In the genomic region with DNA sequence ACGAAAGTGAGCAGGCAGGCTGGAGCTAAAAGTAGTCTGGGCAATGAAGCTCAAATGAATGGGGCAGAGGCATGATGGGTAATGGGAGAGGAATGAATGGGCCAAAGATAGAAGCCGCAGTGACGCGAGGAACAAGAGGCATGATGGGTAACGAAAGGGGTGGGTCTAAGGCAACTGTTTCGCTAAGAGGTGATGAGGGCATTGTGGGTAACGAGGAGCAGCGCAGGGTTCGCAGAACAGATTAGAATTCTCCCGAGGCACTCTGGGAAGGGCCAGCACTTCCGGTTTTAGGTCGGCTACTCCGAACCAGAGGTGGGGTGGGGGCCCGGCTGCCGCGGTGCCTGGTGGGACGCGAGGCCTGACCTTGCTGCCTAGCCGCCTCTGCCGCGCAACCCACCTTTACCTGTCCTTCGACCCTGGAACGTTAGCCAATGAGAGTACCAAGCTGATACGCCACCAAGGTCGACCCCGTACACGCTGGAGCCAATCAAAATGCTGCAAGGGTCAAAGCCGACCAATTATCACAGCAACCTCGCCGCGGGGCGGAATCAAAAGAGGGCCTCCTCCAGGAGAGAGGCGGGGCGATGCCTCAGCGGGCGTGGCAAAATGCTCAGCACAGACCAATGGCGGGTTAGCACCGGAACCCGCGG, we compare ENCODE assay signal across 1 cellular context.
TF ChIP-seq lines count a peak whose summit lies in the region.

No MANE protein-coding gene starts in this region.

TF ChIP-seq in GM12878, 131 proteins besides CTCF, POLR2A, EP300 and RAD21 (continued from another document and continues in another):
- no peak for TF ChIP-seq ZNF384 (IDR thresholded peaks at IDR 0.05; ENCODE audit: borderline replicate concordance, low read depth, low read length)
- peak; percentile 13 for TF ChIP-seq SIX5 (IDR thresholded peaks at IDR 0.05; ENCODE audit: low read depth, low read length, severe bottlenecking)
- no peak for TF ChIP-seq SMARCA5 (IDR thresholded peaks at IDR 0.05)
- no peak for TF ChIP-seq POLR2AphosphoS2 (IDR thresholded peaks at IDR 0.05; ENCODE audit: low read depth, low read length)
- peak; percentile 86 for TF ChIP-seq TAF1 (IDR thresholded peaks at IDR 0.05; ENCODE audit: borderline replicate concordance, low read depth, low read length)
- TF ChIP-seq, protein P1, sequence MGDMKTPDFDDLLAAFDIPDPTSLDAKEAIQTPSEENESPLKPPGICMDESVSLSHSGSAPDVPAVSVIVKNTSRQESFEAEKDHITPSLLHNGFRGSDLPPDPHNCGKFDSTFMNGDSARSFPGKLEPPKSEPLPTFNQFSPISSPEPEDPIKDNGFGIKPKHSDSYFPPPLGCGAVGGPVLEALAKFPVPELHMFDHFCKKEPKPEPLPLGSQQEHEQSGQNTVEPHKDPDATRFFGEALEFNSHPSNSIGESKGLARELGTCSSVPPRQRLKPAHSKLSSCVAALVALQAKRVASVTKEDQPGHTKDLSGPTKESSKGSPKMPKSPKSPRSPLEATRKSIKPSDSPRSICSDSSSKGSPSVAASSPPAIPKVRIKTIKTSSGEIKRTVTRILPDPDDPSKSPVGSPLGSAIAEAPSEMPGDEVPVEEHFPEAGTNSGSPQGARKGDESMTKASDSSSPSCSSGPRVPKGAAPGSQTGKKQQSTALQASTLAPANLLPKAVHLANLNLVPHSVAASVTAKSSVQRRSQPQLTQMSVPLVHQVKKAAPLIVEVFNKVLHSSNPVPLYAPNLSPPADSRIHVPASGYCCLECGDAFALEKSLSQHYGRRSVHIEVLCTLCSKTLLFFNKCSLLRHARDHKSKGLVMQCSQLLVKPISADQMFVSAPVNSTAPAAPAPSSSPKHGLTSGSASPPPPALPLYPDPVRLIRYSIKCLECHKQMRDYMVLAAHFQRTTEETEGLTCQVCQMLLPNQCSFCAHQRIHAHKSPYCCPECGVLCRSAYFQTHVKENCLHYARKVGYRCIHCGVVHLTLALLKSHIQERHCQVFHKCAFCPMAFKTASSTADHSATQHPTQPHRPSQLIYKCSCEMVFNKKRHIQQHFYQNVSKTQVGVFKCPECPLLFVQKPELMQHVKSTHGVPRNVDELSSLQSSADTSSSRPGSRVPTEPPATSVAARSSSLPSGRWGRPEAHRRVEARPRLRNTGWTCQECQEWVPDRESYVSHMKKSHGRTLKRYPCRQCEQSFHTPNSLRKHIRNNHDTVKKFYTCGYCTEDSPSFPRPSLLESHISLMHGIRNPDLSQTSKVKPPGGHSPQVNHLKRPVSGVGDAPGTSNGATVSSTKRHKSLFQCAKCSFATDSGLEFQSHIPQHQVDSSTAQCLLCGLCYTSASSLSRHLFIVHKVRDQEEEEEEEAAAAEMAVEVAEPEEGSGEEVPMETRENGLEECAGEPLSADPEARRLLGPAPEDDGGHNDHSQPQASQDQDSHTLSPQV (IDR thresholded peaks at IDR 0.05), result no peak
- TF ChIP-seq CEBPB (IDR thresholded peaks at IDR 0.05; ENCODE audit: borderline replicate concordance in 1 of 2, low read depth in 2 of 2, low read length in 2 of 2), result no peak
- TF ChIP-seq STAT3 (IDR thresholded peaks at IDR 0.05; ENCODE audit: low read depth, low read length), result no peak
- TF ChIP-seq ZNF622 (IDR thresholded peaks at IDR 0.05), result peak; percentile 68
- TF ChIP-seq KAT2A (conservative IDR thresholded peaks at IDR 0.05; ENCODE audit: control insufficient read depth, low read depth, low read length), result no peak
- no peak for TF ChIP-seq ZNF24 (IDR thresholded peaks at IDR 0.05)
- TF ChIP-seq BCL11A (IDR thresholded peaks at IDR 0.05; ENCODE audit: low read depth, low read length), result no peak
- peak; percentile 97 for TF ChIP-seq SIN3A (IDR thresholded peaks at IDR 0.05; ENCODE audit: low read depth, low read length)
- TF ChIP-seq HDAC6 (IDR thresholded peaks at IDR 0.05; ENCODE audit: unreplicated experiment), result no peak
- TF ChIP-seq CBFB (IDR thresholded peaks at IDR 0.05; ENCODE audit: low read depth), result peak; percentile 66
- TF ChIP-seq SUZ12 (IDR thresholded peaks at IDR 0.05; ENCODE audit: unreplicated experiment), result no peak
- TF ChIP-seq, protein P2, sequence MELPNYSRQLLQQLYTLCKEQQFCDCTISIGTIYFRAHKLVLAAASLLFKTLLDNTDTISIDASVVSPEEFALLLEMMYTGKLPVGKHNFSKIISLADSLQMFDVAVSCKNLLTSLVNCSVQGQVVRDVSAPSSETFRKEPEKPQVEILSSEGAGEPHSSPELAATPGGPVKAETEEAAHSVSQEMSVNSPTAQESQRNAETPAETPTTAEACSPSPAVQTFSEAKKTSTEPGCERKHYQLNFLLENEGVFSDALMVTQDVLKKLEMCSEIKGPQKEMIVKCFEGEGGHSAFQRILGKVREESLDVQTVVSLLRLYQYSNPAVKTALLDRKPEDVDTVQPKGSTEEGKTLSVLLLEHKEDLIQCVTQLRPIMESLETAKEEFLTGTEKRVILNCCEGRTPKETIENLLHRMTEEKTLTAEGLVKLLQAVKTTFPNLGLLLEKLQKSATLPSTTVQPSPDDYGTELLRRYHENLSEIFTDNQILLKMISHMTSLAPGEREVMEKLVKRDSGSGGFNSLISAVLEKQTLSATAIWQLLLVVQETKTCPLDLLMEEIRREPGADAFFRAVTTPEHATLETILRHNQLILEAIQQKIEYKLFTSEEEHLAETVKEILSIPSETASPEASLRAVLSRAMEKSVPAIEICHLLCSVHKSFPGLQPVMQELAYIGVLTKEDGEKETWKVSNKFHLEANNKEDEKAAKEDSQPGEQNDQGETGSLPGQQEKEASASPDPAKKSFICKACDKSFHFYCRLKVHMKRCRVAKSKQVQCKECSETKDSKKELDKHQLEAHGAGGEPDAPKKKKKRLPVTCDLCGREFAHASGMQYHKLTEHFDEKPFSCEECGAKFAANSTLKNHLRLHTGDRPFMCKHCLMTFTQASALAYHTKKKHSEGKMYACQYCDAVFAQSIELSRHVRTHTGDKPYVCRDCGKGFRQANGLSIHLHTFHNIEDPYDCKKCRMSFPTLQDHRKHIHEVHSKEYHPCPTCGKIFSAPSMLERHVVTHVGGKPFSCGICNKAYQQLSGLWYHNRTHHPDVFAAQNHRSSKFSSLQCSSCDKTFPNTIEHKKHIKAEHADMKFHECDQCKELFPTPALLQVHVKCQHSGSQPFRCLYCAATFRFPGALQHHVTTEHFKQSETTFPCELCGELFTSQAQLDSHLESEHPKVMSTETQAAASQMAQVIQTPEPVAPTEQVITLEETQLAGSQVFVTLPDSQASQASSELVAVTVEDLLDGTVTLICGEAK (IDR thresholded peaks at IDR 0.05; ENCODE audit: borderline replicate concordance), result peak; percentile 60; the same call in 1 of the 2 replicates
- peak; percentile 86 for TF ChIP-seq MEF2B (IDR thresholded peaks at IDR 0.05; ENCODE audit: partially characterized antibody, poor library complexity, severe bottlenecking)
- TF ChIP-seq TBL1XR1 (IDR thresholded peaks at IDR 0.05; ENCODE audit: low read depth, low read length), result no peak
- TF ChIP-seq JUNB (IDR thresholded peaks at IDR 0.05), result no peak; the same call in 1 of the 2 replicates
- 0 out of 2 replicates have a peak, but pooled peaks have one; percentile 48 for TF ChIP-seq IRF4 (IDR thresholded peaks at IDR 0.05; ENCODE audit: low read depth, low read length)
- TF ChIP-seq, protein P3, sequence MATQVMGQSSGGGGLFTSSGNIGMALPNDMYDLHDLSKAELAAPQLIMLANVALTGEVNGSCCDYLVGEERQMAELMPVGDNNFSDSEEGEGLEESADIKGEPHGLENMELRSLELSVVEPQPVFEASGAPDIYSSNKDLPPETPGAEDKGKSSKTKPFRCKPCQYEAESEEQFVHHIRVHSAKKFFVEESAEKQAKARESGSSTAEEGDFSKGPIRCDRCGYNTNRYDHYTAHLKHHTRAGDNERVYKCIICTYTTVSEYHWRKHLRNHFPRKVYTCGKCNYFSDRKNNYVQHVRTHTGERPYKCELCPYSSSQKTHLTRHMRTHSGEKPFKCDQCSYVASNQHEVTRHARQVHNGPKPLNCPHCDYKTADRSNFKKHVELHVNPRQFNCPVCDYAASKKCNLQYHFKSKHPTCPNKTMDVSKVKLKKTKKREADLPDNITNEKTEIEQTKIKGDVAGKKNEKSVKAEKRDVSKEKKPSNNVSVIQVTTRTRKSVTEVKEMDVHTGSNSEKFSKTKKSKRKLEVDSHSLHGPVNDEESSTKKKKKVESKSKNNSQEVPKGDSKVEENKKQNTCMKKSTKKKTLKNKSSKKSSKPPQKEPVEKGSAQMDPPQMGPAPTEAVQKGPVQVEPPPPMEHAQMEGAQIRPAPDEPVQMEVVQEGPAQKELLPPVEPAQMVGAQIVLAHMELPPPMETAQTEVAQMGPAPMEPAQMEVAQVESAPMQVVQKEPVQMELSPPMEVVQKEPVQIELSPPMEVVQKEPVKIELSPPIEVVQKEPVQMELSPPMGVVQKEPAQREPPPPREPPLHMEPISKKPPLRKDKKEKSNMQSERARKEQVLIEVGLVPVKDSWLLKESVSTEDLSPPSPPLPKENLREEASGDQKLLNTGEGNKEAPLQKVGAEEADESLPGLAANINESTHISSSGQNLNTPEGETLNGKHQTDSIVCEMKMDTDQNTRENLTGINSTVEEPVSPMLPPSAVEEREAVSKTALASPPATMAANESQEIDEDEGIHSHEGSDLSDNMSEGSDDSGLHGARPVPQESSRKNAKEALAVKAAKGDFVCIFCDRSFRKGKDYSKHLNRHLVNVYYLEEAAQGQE (IDR thresholded peaks at IDR 0.05; ENCODE audit: low read depth, low read length), result no peak
- TF ChIP-seq, protein P4, sequence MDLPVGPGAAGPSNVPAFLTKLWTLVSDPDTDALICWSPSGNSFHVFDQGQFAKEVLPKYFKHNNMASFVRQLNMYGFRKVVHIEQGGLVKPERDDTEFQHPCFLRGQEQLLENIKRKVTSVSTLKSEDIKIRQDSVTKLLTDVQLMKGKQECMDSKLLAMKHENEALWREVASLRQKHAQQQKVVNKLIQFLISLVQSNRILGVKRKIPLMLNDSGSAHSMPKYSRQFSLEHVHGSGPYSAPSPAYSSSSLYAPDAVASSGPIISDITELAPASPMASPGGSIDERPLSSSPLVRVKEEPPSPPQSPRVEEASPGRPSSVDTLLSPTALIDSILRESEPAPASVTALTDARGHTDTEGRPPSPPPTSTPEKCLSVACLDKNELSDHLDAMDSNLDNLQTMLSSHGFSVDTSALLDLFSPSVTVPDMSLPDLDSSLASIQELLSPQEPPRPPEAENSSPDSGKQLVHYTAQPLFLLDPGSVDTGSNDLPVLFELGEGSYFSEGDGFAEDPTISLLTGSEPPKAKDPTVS (IDR thresholded peaks at IDR 0.05; ENCODE audit: low read depth, low read length), result no peak
- TF ChIP-seq, protein P5, sequence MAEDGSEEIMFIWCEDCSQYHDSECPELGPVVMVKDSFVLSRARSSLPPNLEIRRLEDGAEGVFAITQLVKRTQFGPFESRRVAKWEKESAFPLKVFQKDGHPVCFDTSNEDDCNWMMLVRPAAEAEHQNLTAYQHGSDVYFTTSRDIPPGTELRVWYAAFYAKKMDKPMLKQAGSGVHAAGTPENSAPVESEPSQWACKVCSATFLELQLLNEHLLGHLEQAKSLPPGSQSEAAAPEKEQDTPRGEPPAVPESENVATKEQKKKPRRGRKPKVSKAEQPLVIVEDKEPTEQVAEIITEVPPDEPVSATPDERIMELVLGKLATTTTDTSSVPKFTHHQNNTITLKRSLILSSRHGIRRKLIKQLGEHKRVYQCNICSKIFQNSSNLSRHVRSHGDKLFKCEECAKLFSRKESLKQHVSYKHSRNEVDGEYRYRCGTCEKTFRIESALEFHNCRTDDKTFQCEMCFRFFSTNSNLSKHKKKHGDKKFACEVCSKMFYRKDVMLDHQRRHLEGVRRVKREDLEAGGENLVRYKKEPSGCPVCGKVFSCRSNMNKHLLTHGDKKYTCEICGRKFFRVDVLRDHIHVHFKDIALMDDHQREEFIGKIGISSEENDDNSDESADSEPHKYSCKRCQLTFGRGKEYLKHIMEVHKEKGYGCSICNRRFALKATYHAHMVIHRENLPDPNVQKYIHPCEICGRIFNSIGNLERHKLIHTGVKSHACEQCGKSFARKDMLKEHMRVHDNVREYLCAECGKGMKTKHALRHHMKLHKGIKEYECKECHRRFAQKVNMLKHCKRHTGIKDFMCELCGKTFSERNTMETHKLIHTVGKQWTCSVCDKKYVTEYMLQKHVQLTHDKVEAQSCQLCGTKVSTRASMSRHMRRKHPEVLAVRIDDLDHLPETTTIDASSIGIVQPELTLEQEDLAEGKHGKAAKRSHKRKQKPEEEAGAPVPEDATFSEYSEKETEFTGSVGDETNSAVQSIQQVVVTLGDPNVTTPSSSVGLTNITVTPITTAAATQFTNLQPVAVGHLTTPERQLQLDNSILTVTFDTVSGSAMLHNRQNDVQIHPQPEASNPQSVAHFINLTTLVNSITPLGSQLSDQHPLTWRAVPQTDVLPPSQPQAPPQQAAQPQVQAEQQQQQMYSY (CRISPR knock-in tag; IDR thresholded peaks at IDR 0.05), result no peak
- TF ChIP-seq SMAD5 (IDR thresholded peaks at IDR 0.05; ENCODE audit: low read depth), result no peak; the same call in 1 of the 2 replicates
- TF ChIP-seq, protein P6, sequence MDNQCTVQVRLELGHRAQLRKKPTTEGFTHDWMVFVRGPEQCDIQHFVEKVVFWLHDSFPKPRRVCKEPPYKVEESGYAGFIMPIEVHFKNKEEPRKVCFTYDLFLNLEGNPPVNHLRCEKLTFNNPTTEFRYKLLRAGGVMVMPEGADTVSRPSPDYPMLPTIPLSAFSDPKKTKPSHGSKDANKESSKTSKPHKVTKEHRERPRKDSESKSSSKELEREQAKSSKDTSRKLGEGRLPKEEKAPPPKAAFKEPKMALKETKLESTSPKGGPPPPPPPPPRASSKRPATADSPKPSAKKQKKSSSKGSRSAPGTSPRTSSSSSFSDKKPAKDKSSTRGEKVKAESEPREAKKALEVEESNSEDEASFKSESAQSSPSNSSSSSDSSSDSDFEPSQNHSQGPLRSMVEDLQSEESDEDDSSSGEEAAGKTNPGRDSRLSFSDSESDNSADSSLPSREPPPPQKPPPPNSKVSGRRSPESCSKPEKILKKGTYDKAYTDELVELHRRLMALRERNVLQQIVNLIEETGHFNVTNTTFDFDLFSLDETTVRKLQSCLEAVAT (IDR thresholded peaks at IDR 0.05), result peak; percentile 86
- TF ChIP-seq, protein P7, sequence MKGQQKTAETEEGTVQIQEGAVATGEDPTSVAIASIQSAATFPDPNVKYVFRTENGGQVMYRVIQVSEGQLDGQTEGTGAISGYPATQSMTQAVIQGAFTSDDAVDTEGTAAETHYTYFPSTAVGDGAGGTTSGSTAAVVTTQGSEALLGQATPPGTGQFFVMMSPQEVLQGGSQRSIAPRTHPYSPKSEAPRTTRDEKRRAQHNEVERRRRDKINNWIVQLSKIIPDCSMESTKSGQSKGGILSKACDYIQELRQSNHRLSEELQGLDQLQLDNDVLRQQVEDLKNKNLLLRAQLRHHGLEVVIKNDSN (IDR thresholded peaks at IDR 0.05; ENCODE audit: borderline replicate concordance, extremely low read length, insufficient read depth, low read depth, low read length), result no peak
- TF ChIP-seq FOS (IDR thresholded peaks at IDR 0.05; ENCODE audit: borderline replicate concordance, extremely low read depth, insufficient read length), result no peak
- TF ChIP-seq RAD51 (IDR thresholded peaks at IDR 0.05), result no peak
- no peak for TF ChIP-seq LARP7 (IDR thresholded peaks at IDR 0.05)
- TF ChIP-seq ASH2L (IDR thresholded peaks at IDR 0.05; ENCODE audit: borderline replicate concordance, low read depth), result no peak
- peak; percentile 31; the same call in 1 of the 2 replicates for TF ChIP-seq TCF3 (IDR thresholded peaks at IDR 0.05; ENCODE audit: borderline replicate concordance, insufficient read depth, low read depth, low read length)
- TF ChIP-seq RB1 (IDR thresholded peaks at IDR 0.05; ENCODE audit: borderline replicate concordance), result no peak
- peak; percentile 73; the same call in 1 of the 2 replicates for TF ChIP-seq GABPA (IDR thresholded peaks at IDR 0.05; ENCODE audit: low read depth)
